In the genomic region with DNA sequence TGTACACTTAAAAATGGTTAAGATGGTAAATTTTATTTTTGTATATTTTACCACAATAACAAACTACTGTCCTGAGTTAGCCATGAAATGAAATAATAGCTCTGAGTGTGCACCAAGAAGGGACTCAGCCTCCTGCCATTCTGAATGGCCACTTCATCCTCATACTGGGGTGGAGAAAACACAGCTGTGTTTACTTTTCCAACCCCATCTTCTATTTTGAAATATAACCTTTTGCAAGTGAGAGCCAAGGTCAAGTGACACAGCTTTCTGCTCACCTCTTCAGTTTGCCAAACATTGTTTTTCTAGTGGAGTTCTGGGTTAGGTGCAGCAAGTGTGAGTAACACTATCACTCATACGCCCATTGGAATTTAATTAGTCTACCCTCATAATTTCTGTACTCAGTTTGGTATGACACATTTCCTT, we compare ENCODE assay signal across 9 cellular contexts.
DNase-seq lines count a peak whose midpoint lies in the region; ATAC-seq, FAIRE-seq and TF ChIP-seq lines count a peak whose summit lies in the region.
"Had no signal": no experiment of that assay in that cellular context is flagged by ENCODE, and none has a peak within 500 bp of the region (broad histone marks: within the 10 kb centered on the region; RNA-seq: fewer than 3 reads in every experiment).

No MANE protein-coding gene starts in this region.

- DNase-seq in GM19239 (ENCODE audit: insufficient read length, low spot score) (no peak), NCI-H2029 (lab: John Stamatoyannopoulos, UW) (peak; percentile 80), brain microvascular endothelial cell (peak; percentile 51), pancreas (peak in 2 of 6 donors; percentile 6 to 38), GM20000 (ENCODE audit: low spot score) (no peak), uterus (no peak), C1 segment of cervical spinal cord (lab: John Stamatoyannopoulos, UW) (no peak)

- H3K4me3 ChIP-seq in brain microvascular endothelial cell (ENCODE audit: low read depth, low read length) (no peak overlapping the region), pancreas (no peak overlapping the region), uterus (no peak overlapping the region)

- intact Hi-C loops in pancreas (cut with DNase I) (no loop called here), uterus (cut with DNase I; ENCODE audit: low total_unique reads) (no loop called here)

- in situ Hi-C loops in brain microvascular endothelial cell (cut with HindIII; ENCODE audit: low pct_ligation_motif_present, low sequenced_read_pairs) = no loop called here

- no peak for TF ChIP-seq POLR2A in uterus (IDR thresholded peaks at IDR 0.05)

- H3K36me3 ChIP-seq in brain microvascular endothelial cell (replicated peaks) (no peaks in the 10 kb centered on the region), pancreas (no peaks in the 10 kb centered on the region), uterus (no peaks in the 10 kb centered on the region)

- H3K4me1 ChIP-seq in pancreas (peaks cover 0 to 4% (median 0%) of the 10 kb centered on the region in 3 donors), uterus (no peaks in the 10 kb centered on the region)

- H3K9me3 ChIP-seq in pancreas (no peaks in the 10 kb centered on the region), uterus (no peaks in the 10 kb centered on the region)

- H3K27me3 ChIP-seq in brain microvascular endothelial cell (replicated peaks) (no peaks in the 10 kb centered on the region), pancreas (no peaks in the 10 kb centered on the region), uterus (no peaks in the 10 kb centered on the region)

- no peak overlapping the region for H3K27ac ChIP-seq in brain microvascular endothelial cell
- H3K27ac ChIP-seq in pancreas = no peak overlapping the region
- H3K27ac ChIP-seq in uterus = no peak overlapping the region
- H3K27ac ChIP-seq: VCaP had no signal

- peak; percentile 49 for FAIRE-seq in GM19239 (lab: Jason Lieb, UNC)
- no peak for FAIRE-seq in pancreas (lab: Jason Lieb, UNC)

- TF ChIP-seq CTCF in brain microvascular endothelial cell (IDR thresholded peaks at IDR 0.05; ENCODE audit: low read depth, low read length, missing control alignments) = no peak
- TF ChIP-seq CTCF in pancreas (IDR thresholded peaks at IDR 0.05) = no peak
- no peak for TF ChIP-seq CTCF in GM20000 (IDR thresholded peaks at IDR 0.05; ENCODE audit: extremely low read depth, missing control alignments)
- no peak for TF ChIP-seq CTCF in uterus (IDR thresholded peaks at IDR 0.05)

- ATAC-seq in pancreas (peak; percentile 79 to 90 (median 86)), GM21786 (IDR thresholded peaks at IDR 0.05; ENCODE audit: unreplicated experiment) (no peak)

- 38 to 47% methylated on average over 1 of the region's 1 CpG for WGBS in pancreas, 2 donors

Comparison
In these comparisons a context has a peak if more than half of its experiments do, and no peak if none do; other contexts are left out.
1. DNase-seq: peak in NCI-H2029 (single experiment) and brain microvascular endothelial cell (single experiment); none in GM19239 (single experiment), GM20000 (single experiment), uterus (0 of 2) and C1 segment of cervical spinal cord (0 of 14).